Comparison of ENCODE assay signal across 10 cellular contexts in the genomic region with DNA sequence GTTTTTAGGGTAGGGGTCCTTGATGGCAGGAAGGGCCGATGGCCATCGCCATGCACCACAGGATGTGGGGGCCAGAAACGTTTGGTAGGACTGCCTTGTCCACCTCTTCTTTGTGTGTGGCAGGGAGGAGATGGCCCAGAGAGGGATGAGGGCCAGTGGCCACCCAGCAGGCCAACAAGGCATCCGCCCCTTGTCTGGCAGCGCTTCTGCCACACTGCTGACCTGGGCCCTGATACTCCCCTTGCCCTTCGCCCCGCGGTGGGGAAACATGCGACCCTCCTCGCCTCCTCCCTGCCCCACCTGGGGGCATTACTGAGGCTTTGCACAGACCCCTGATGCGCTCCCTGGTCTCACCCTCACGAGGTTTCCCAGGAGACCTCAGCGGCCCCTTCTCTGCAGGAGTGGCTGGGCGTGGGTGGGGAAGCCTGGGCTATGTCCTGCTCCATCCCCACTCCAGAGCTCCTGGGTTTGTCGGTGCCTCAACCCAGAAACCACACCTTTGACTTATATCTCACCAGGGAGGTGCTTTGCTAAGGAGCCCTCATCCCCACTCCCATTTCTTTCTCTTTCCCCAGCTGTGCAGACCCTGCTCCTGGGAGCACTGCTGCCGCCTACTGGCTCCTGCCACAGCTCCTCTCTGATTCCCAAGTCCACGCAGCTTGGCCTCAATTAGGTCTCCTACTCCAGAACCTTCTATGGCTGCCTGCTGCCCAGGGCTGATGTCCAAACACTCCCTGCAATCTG. TPM values are rescaled to one million over a fixed set of nuclear protein-coding genes. Genes with fewer than 3 reads are reported as not detected.
DNase-seq lines count a peak whose midpoint lies in the region; ATAC-seq, FAIRE-seq and TF ChIP-seq lines count a peak whose summit lies in the region.
"Had no signal": no experiment of that assay in that cellular context is flagged by ENCODE, and none has a peak within 500 bp of the region (broad histone marks: within the 10 kb centered on the region; RNA-seq: fewer than 3 reads in every experiment).

No MANE protein-coding gene starts in this region.

- H3K9ac ChIP-seq in GM12878 (ENCODE audit: control insufficient read depth, insufficient read depth, low read length): no peak overlapping the region

- no peaks in the 10 kb centered on the region for H3K36me3 ChIP-seq in GM12878 (ENCODE audit: control insufficient read depth in 2 of 2, insufficient read depth in 2 of 2, low read length in 1 of 2)

- H3K9me3 Mint-ChIP-seq in Calu3 (ENCODE audit: low read depth, unreplicated experiment): no peaks in the 10 kb centered on the region
- H3K9me3 Mint-ChIP-seq: memory B cell had no signal

- RAD21 ChIA-PET in GM12878 (lab: Charles Lee; ENCODE audit: unreplicated experiment): interaction anchor here (0.9 to 1.3 kb wide), 3 partner anchors 10 to 63 kb away, joined by 3 to 7 read pairs (median 3); no protein-coding TSS in a partner anchor

- no peak overlapping the region for H3K4me3 Mint-ChIP-seq in Calu3 (ENCODE audit: low read depth, unreplicated experiment)
- H3K4me3 Mint-ChIP-seq: memory B cell had no signal

- CTCF ChIA-PET in Calu3 (lab: Charles Lee) (interaction anchor here (0.9 to 2.3 kb wide), 6 partner anchors 9 to 609 kb away, joined by 3 to 19 read pairs (median 4); no protein-coding TSS in a partner anchor), GM12878 (lab: Yijun Ruan, JAX) (interaction anchor here (1.3 to 2.7 kb wide), 3 partner anchors 10 to 63 kb away, joined by 3 to 22 read pairs (median 21); no protein-coding TSS in a partner anchor)

- no peaks in the 10 kb centered on the region for H3K9me3 ChIP-seq in GM12878 (replicated peaks; ENCODE audit: control insufficient read depth, insufficient read depth, low read length)

- TF ChIP-seq EP300 in GM12878 (IDR thresholded peaks at IDR 0.05; ENCODE audit: borderline replicate concordance in 1 of 2, control insufficient read depth in 1 of 2, low read depth in 2 of 2, low read length in 2 of 2): no peak

- H3K27ac Mint-ChIP-seq in Calu3 (ENCODE audit: unreplicated experiment): no peak overlapping the region
- H3K27ac Mint-ChIP-seq: memory B cell had no signal

- TF ChIP-seq RAD21 in GM12878 (IDR thresholded peaks at IDR 0.05; ENCODE audit: insufficient read depth, low read depth, low read length): peak; percentile 23; the same call in 1 of the 2 replicates

- H3K36me3 Mint-ChIP-seq in Calu3 (ENCODE audit: insufficient read depth, unreplicated experiment): no peaks in the 10 kb centered on the region
- H3K36me3 Mint-ChIP-seq: memory B cell had no signal

- intact Hi-C loops in Calu3 (cut with micrococcal nuclease; ENCODE audit: unreplicated experiment): no loop called here
- intact Hi-C loops in GM12878 (cut with micrococcal nuclease; ENCODE audit: unreplicated experiment): no loop called here

- in situ Hi-C loops in GM12878 (cut with MboI): no loop called here

- H3K27me3 Mint-ChIP-seq in Calu3 (ENCODE audit: unreplicated experiment): peaks cover 99% of the 10 kb centered on the region

- 56% methylated on average over 16 of the region's 17 CpGs for WGBS in GM12878 (ENCODE audit: insufficient coverage, insufficient replicate concordance, low lambda C conversion rate, missing lambda C conversion rate)

- H2AFZ ChIP-seq in GM12878 (ENCODE audit: control insufficient read depth, low read depth, low read length): no peak overlapping the region

- peak; percentile 35; the same call in 2 of the 3 replicates for ATAC-seq in GM12878
- no peak for ATAC-seq in HG03175 (IDR thresholded peaks at IDR 0.05; ENCODE audit: unreplicated experiment)
- ATAC-seq in GM19324 (IDR thresholded peaks at IDR 0.05; ENCODE audit: low FRiP score, unreplicated experiment): no peak

- no peak overlapping the region for H3K27ac ChIP-seq in GM12878 (ENCODE audit: control insufficient read depth, insufficient read depth)
- H3K27ac ChIP-seq: SK-N-MC had no signal

- TF ChIP-seq POLR2A in GM12878 (IDR thresholded peaks at IDR 0.05; ENCODE audit: low read depth, low read length) (no peak), H54 (IDR thresholded peaks at IDR 0.05; ENCODE audit: low read depth, low read length) (no peak)

- H3K27me3 ChIP-seq in GM12878 (replicated peaks in 1 of 2; ENCODE audit: control insufficient read depth in 2 of 2, insufficient read depth in 2 of 2, low read length in 1 of 2): no peaks in the 10 kb centered on the region; a peak in 2 of 4 replicates

- H3K79me2 ChIP-seq in GM12878 (ENCODE audit: control insufficient read depth, insufficient read depth, low read length): no peaks in the 10 kb centered on the region

- peak; percentile 39 for DNase-seq in Calu3
- no peak for DNase-seq in HFF-Myc (ENCODE audit: extremely low read depth, low read depth)
- DNase-seq in GM12878 (ENCODE audit: low read depth, low spot score): no peak
- peak; percentile 17 to 45 for DNase-seq in lung microvascular endothelial cell (ENCODE audit: low read depth in 2 of 2)
- no peak for DNase-seq in H54 (ENCODE audit: insufficient read length, low spot score)
- DNase-seq in activated naive CD4-positive, alpha-beta T cell treated with Interleukin-2 at 50 U/mL for 16 hours: no peak

- no TSS peak for BruUV-seq in Calu3 (replicated peaks; lab: Mats Ljungman, UMichigan)
- no TSS peak for BruUV-seq in GM12878 (replicated peaks; lab: Mats Ljungman, UMichigan)

- TF ChIP-seq CTCF in Calu3 (IDR thresholded peaks at IDR 0.05; ENCODE audit: unreplicated experiment) (peak; percentile 54), HFF-Myc (IDR thresholded peaks at IDR 0.05; ENCODE audit: low read depth, low read length, missing control alignments) (peak; percentile 56), GM12878 (IDR thresholded peaks at IDR 0.05 in 2 of 3, conservative IDR thresholded peaks at IDR 0.05 in 1 of 3; ENCODE audit: control insufficient read depth in 2 of 3, extremely low read depth in 1 of 3, insufficient read depth in 1 of 3, low read depth in 3 of 3, low read length in 3 of 3) (peak; percentile 36 to 52 (median 40); a peak in 5 of 6 replicates)

- FAIRE-seq in GM12878 (lab: Jason Lieb, UNC) (no peak), H54 (lab: Jason Lieb, UNC) (no peak)

- H3K4me1 ChIP-seq in GM12878 (ENCODE audit: control insufficient read depth, insufficient read depth, low read length): no peaks in the 10 kb centered on the region

- POLR2A ChIA-PET in GM12878 (lab: Charles Lee): no interaction called here

- no peaks in the 10 kb centered on the region for H4K20me1 ChIP-seq in GM12878 (ENCODE audit: control insufficient read depth, insufficient read depth)

- H3K4me2 ChIP-seq in GM12878 (ENCODE audit: control insufficient read depth, insufficient read depth): no peak overlapping the region

- SMC1A ChIA-PET in GM12878 (lab: Charles Lee; ENCODE audit: uncharacterized antibody, unreplicated experiment): interaction anchor here (0.8 to 1.0 kb wide), 3 partner anchors 10 to 63 kb away, joined by 3 to 4 read pairs (median 3); no protein-coding TSS in a partner anchor

- H3K4me3 ChIP-seq in HFF-Myc (replicated peaks; ENCODE audit: low read depth, low read length) (no peak overlapping the region), GM12878 (no peak overlapping the region)
- H3K4me3 ChIP-seq: SK-N-MC had no signal

- no peaks in the 10 kb centered on the region for H3K4me1 Mint-ChIP-seq in Calu3 (ENCODE audit: low read depth, unreplicated experiment)

TF ChIP-seq in GM12878, 131 proteins besides CTCF, POLR2A, EP300 and RAD21 (continues in another document):
- TF ChIP-seq ZBED1 (IDR thresholded peaks at IDR 0.05; ENCODE audit: borderline replicate concordance) (no peak), MYB (IDR thresholded peaks at IDR 0.05; ENCODE audit: borderline replicate concordance, low read depth, low read length) (no peak), FOXK2 (IDR thresholded peaks at IDR 0.05) (no peak), SPI1 (IDR thresholded peaks at IDR 0.05; ENCODE audit: borderline replicate concordance, insufficient read depth, low read depth, low read length) (no peak), RELA (IDR thresholded peaks at IDR 0.05; ENCODE audit: borderline replicate concordance, partially characterized antibody) (no peak)
- TF ChIP-seq, protein P1, sequence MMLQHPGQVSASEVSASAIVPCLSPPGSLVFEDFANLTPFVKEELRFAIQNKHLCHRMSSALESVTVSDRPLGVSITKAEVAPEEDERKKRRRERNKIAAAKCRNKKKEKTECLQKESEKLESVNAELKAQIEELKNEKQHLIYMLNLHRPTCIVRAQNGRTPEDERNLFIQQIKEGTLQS (IDR thresholded peaks at IDR 0.05; ENCODE audit: borderline replicate concordance, extremely low read depth, low read depth, low read length): no peak

RNA-seq across cellular contexts. Expression of a gene that starts 38.7 kb away (rescaled TPM):
- total RNA-seq in Calu3 (2022): 41.4 and 53.3 TPM in 2 replicates
- 45.1 and 48.9 TPM in 2 replicates for total RNA-seq in GM12878 (2013; cell fraction: nucleolus; rRNA removed)
- total RNA-seq in GM12878 (2014; rRNA removed): 27.0 and 29.0 TPM in 2 replicates
- total RNA-seq in GM12878 (2014; rRNA removed; fragmentation: Illumina TruSeq; extraction: Trizol): 29.0 and 31.4 TPM in 2 replicates
- total RNA-seq in GM12878 (2021): 34.1 and 36.4 TPM in 2 replicates
- polyA plus RNA-seq in GM12878 (2011; ENCODE audit: low read depth): 7.7 TPM
- 49.4 and 61.1 TPM in 2 replicates for polyA plus RNA-seq in GM12878 (2011; rRNA removed)
- 34.1 and 36.7 TPM in 2 replicates for polyA plus RNA-seq in GM12878 (2011; cell fraction: cytosol; rRNA removed)
- polyA plus RNA-seq in GM12878 (2011; cell fraction: nucleus; rRNA removed): 22.9 and 30.8 TPM in 2 replicates
- polyA plus RNA-seq in GM12878 (2012): 12.4 and 13.7 TPM in 2 replicates
- 20.2 and 24.7 TPM in 2 replicates for polyA plus RNA-seq in GM12878 (2014; fragmentation: Illumina TruSeq; extraction: Trizol)
- 1 to 10 TPM; 5.5 to 5.7 TPM for polyA plus RNA-seq in GM12878 (2014; fragmentation: Nextera tagmentation; extraction: Ambion mirVana)
- polyA plus RNA-seq in GM12878 (2014; rRNA removed): 12.2 and 16.3 TPM in 2 replicates
- 10 to 100 TPM; 14.4 to 14.6 TPM for polyA plus RNA-seq in GM12878 (2016; fragmentation: Nextera tagmentation; extraction: Ambion mirVana)
- polyA minus RNA-seq in GM12878 (2011; rRNA and poly(A)+ RNA removed): 171 and 274 TPM in 2 replicates
- 61.7 and 81.0 TPM in 2 replicates for polyA minus RNA-seq in GM12878 (2011; cell fraction: cytosol; rRNA and poly(A)+ RNA removed)
- polyA minus RNA-seq in GM12878 (2011; cell fraction: nucleus; rRNA and poly(A)+ RNA removed): 28.7 and 36.5 TPM in 2 replicates
- total RNA-seq in lung microvascular endothelial cell: 26.4 and 34.3 TPM in 2 replicates

Comparison
In these comparisons a context has a peak if more than half of its experiments do, and no peak if none do; other contexts are left out.
1. DNase-seq: peak in Calu3 (single experiment) and lung microvascular endothelial cell (2 of 2); none in HFF-Myc (single experiment), GM12878 (single experiment), H54 (single experiment) and activated naive CD4-positive, alpha-beta T cell treated with Interleukin-2 at 50 U/mL for 16 hours (single experiment).
2. Peak in every context shown above with its lines, with median percentiles within 50 percentile points of each other: CTCF ChIP-seq.